Comparison of ENCODE assay signal across 8 cellular contexts in genomic region chr1:156500847-156501686, GRCh38. TPM values are rescaled to one million over a fixed set of nuclear protein-coding genes. Genes with fewer than 3 reads are reported as not detected.
A peak's percentile ranks its signal among the peaks of the same experiment; 100 is the strongest.
DNase-seq lines count a peak whose midpoint lies in the region; ATAC-seq and TF ChIP-seq lines count a peak whose summit lies in the region.

No MANE protein-coding gene starts in this region.

- H3K4me1 ChIP-seq in testis = peaks cover 69% of the 10 kb centered on the region

- peak overlapping the region; percentile 98 to 100 for H3K27ac ChIP-seq in testis

- H3K27me3 ChIP-seq in GM06990 (replicated peaks; ENCODE audit: control insufficient read depth, insufficient read depth, low read length) (no peaks in the 10 kb centered on the region), testis (no peaks in the 10 kb centered on the region)

- peak; percentile 19 for TF ChIP-seq POLR2A in NB4 (IDR thresholded peaks at IDR 0.05; ENCODE audit: extremely low read depth, insufficient read length)
- TF ChIP-seq POLR2A in testis (IDR thresholded peaks at IDR 0.05) = peak; percentile 35

- H3K9me3 ChIP-seq in testis = no peaks in the 10 kb centered on the region

- ATAC-seq in HG02571 (IDR thresholded peaks at IDR 0.05; ENCODE audit: unreplicated experiment) = peak; percentile 46
- ATAC-seq in omental fat pad (ENCODE audit: low FRiP score) = peak; percentile 82

- TF ChIP-seq CTCF in GM06990 (IDR thresholded peaks at IDR 0.05; ENCODE audit: insufficient read depth, low read length, poor library complexity, severe bottlenecking) = peak; percentile 76
- TF ChIP-seq CTCF in NB4 (IDR thresholded peaks at IDR 0.05; ENCODE audit: low read depth, low read length) = peak; percentile 38
- TF ChIP-seq CTCF in omental fat pad (IDR thresholded peaks at IDR 0.05) = no peak
- TF ChIP-seq CTCF in testis (IDR thresholded peaks at IDR 0.05) = peak; percentile 35 to 39 (median 37)

- WGBS in testis, 2 donors = 0 to 1% methylated on average over 11 to 27 of the region's 59 CpGs

- intact Hi-C loops in testis (cut with DNase I; ENCODE audit: low total_unique reads) = no loop called here

- H3K4me3 ChIP-seq in GM06990 (replicated peaks; ENCODE audit: low read depth, low read length) = peak overlapping the region; percentile 97
- peak overlapping the region; percentile 68 for H3K4me3 ChIP-seq in NB4 (ENCODE audit: low read depth, low read length)
- H3K4me3 ChIP-seq in testis = peak overlapping the region; percentile 99 to 100

- peak; percentile 94 for DNase-seq in GM06990 (ENCODE audit: extremely low read depth, insufficient read length)
- DNase-seq in NB4 (ENCODE audit: low read depth) = peak; percentile 96
- peak; percentile 97 for DNase-seq in SK-N-DZ (ENCODE audit: low spot score)
- peak; percentile 90 for DNase-seq in activated naive CD4-positive, alpha-beta T cell treated with anti-CD3 and anti-CD28 coated beads, Interleukin-2, amount 50 U/mL, for 16 hours
- peak; percentile 98 for DNase-seq in globus pallidus (ENCODE audit: low spot score)
- DNase-seq in omental fat pad (ENCODE audit: low spot score) = peak; percentile 87
- DNase-seq in testis = peak; percentile 95

- no peaks in the 10 kb centered on the region for H3K36me3 ChIP-seq in GM06990 (ENCODE audit: control insufficient read depth, insufficient read depth, low read length)
- no peaks in the 10 kb centered on the region for H3K36me3 ChIP-seq in testis (ENCODE audit: low read depth, missing control alignments)

RNA-seq across cellular contexts. Expression of gene MEF2D, which starts 0.5 kb away (rescaled TPM):
- polyA plus RNA-seq in SK-N-DZ (2014; cell fraction: cytosol; rRNA removed) = 5.8 and 6.3 TPM in 2 replicates
- polyA plus RNA-seq in SK-N-DZ (2014; cell fraction: nucleus; rRNA removed) = 11.9 and 15.0 TPM in 2 replicates
- 10 to 100 TPM; 22.8 to 33.8 (median 28.1) TPM for total RNA-seq in omental fat pad
- 100 to 1,000 TPM in 1 of 2 donors, 10 to 100 TPM in 1; 96.8 to 113 TPM for total RNA-seq in testis
- polyA plus RNA-seq in testis (ENCODE audit: insufficient read depth, low read depth, low replicate concordance) = 34.4 TPM

Comparison
In these comparisons a context has a peak if more than half of its experiments do, and no peak if none do; other contexts are left out.
1. Peak in every context shown above with its lines: DNase-seq, ATAC-seq, H3K4me3 ChIP-seq and H3K27ac ChIP-seq.
2. CTCF ChIP-seq: peak in GM06990 (single experiment), NB4 (single experiment) and testis (3 of 3); none in omental fat pad (0 of 3).